ENCODE assay signal across 32 cellular contexts in genomic region chr11:34529643-34530042, GRCh38. TPM values are rescaled to one million over a fixed set of nuclear protein-coding genes. Genes with fewer than 3 reads are reported as not detected.
"Had no signal": no experiment of that assay in that cellular context is flagged by ENCODE, and none has a peak within 500 bp of the region (broad histone marks: within the 10 kb centered on the region; RNA-seq: fewer than 3 reads in every experiment).

No MANE protein-coding gene starts in this region.

- H3K27me3 ChIP-seq: pancreas, sigmoid colon, tibial nerve, uterus had no signal

- H3K4me3 ChIP-seq: left ventricle myocardium inferior, lung, mucosa of descending colon, pancreas, prostate gland, sigmoid colon, spleen, tibial nerve, uterus had no signal

- H3K9me3 ChIP-seq: mucosa of descending colon, pancreas, prostate gland, uterus had no signal

- H3K36me3 ChIP-seq: left ventricle myocardium inferior, pancreas, prostate gland, sigmoid colon, spleen, tibial nerve, uterus had no signal

- H3K4me1 ChIP-seq: left ventricle myocardium inferior, pancreas, prostate gland, sigmoid colon, spleen, tibial nerve, uterus had no signal

- H3K27ac ChIP-seq: left ventricle myocardium inferior, pancreas, prostate gland, sigmoid colon, spleen, tibial nerve, uterus had no signal

- DNase-seq: hippocampal formation; kidney glomerular epithelial cell; left cardiac atrium; left ventricle myocardium inferior; mesendoderm; mucosa of descending colon; naive thymus-derived CD4-positive, alpha-beta T cell; nucleus accumbens; pancreas; posterior cingulate gyrus; retina; right cardiac atrium; sigmoid colon; small intestine; spleen; stimulated activated CD4-positive, alpha-beta T cell treated with anti-CD3 and anti-CD28 coated beads, Interleukin-1b, Interleukin-23, amount 100 ng/mL, for 48 hours; stimulated activated CD4-positive, alpha-beta T cell treated with anti-CD3 and anti-CD28 coated beads, Interleukin-2, amount 100 ng/mL, for 48 hours; stimulated activated CD4-positive, alpha-beta T cell treated with anti-CD3 and anti-CD28 coated beads, Interleukin-4, amount 100 ng/mL, for 4 hours; stimulated activated CD8-positive, alpha-beta memory T cell treated with anti-CD3 and anti-CD28 coated beads, Interleukin-4, amount 100 ng/mL, for 48 hours; stimulated activated naive CD4-positive, alpha-beta T cell treated with Interleukin-2 at 50 U/mL for 16 hours; stimulated activated naive CD8-positive, alpha-beta T cell treated with anti-CD3 and anti-CD28 coated beads, Interleukin-15, amount 100 ng/mL, for 72 hours; substantia nigra; uterus had no signal

- ATAC-seq: left cardiac atrium; mucosa of descending colon; naive thymus-derived CD4-positive, alpha-beta T cell; natural killer cell treated with Interleukin-12 subunit alpha and Interleukin-12 subunit beta and Interleukin-15 and Interleukin-18, amount 100 ng/mL, for 72 hours; pancreas; right cardiac atrium; stimulated activated memory B cell treated with anti-CD40 and anti-IgM and Interleukin-4, amounts not matched to agents 10 μg/mL and 1 μg/mL and 100 μg/mL, for 72 hours; stimulated activated naive CD8-positive, alpha-beta T cell treated with anti-CD3 and anti-CD28 coated beads, Interleukin-15, amount 100 ng/mL, for 72 hours had no signal

RNA-seq across cellular contexts. Expression of gene ELF5, which starts 16.0 kb away (rescaled TPM):
- total RNA-seq: left cardiac atrium; left ventricle myocardium inferior; mucosa of descending colon; myocyte; naive thymus-derived CD4-positive, alpha-beta T cell; natural killer cell treated with Interleukin-12 subunit alpha and Interleukin-12 subunit beta and Interleukin-15 and Interleukin-18, amount 100 ng/mL, for 72 hours; neural crest cell; osteoblast; right cardiac atrium; sigmoid colon; tibial nerve; uterus had no signal
- polyA plus RNA-seq: keratinocyte; naive thymus-derived CD4-positive, alpha-beta T cell; right cardiac atrium; sigmoid colon; small intestine had no signal
